Comparison of ENCODE assay signal across 8 cellular contexts in genomic region chr5:139647406-139648204, GRCh38. TPM values are rescaled to one million over a fixed set of nuclear protein-coding genes. Genes with fewer than 3 reads are reported as not detected.
DNase-seq lines count a peak whose midpoint lies in the region; ATAC-seq and TF ChIP-seq lines count a peak whose summit lies in the region.

No MANE protein-coding gene starts in this region.

- H3F3A ChIP-seq in Loucy (ENCODE audit: low read depth): 0 out of 2 replicates have a peak, but pooled peaks cover 2% of the 10 kb centered on the region

- no peak for DNase-seq in AG10803 (ENCODE audit: low read depth)
- DNase-seq in coronary artery (ENCODE audit: low spot score): no peak
- peak in 1 of 10 donors; percentile 48 for DNase-seq in naive thymus-derived CD8-positive, alpha-beta T cell
- no peak for DNase-seq in T1000 (lab: John Stamatoyannopoulos, UW)
- no peak for DNase-seq in NCI-H187 treated with DMSO at 0.1 percent for 48 hours (lab: John Stamatoyannopoulos, UW)
- DNase-seq in NCI-H345 treated with DMSO at 0.1 percent for 48 hours (lab: John Stamatoyannopoulos, UW; ENCODE audit: unreplicated experiment): no peak
- DNase-seq in DMS79 treated with DMSO at 0.1 percent for 48 hours (lab: John Stamatoyannopoulos, UW): no peak

- peaks cover 6% of the 10 kb centered on the region for H3K27me3 ChIP-seq in Loucy (ENCODE audit: insufficient read depth, low read length, poor library complexity, severe bottlenecking)

- POLR2A ChIA-PET in naive thymus-derived CD8-positive, alpha-beta T cell (lab: Charles Lee): interaction anchor here (0.6 to 7.8 kb wide), 7 partner anchors 10 to 458 kb away, joined by 3 to 116 read pairs (median 5); partner anchors contain the start of gene UBE2D2

- H3K27ac Mint-ChIP-seq in naive thymus-derived CD8-positive, alpha-beta T cell: peak overlapping the region in 1 of 10 donors; percentile 34

- H3K4me2 ChIP-seq in Loucy (ENCODE audit: low read depth, low read length, poor library complexity, severe bottlenecking): peak overlapping the region; percentile 98

- no peaks in the 10 kb centered on the region for H3K36me3 ChIP-seq in Loucy (ENCODE audit: insufficient read depth, low read length)

- peaks cover 57% of the 10 kb centered on the region for H3K4me1 ChIP-seq in Loucy (ENCODE audit: insufficient read depth, low read length, poor library complexity, severe bottlenecking)

- no peaks in the 10 kb centered on the region for H3K9me3 ChIP-seq in Loucy (ENCODE audit: insufficient read depth, low read depth, low read length)

- H3K4me3 ChIP-seq in AG10803 (ENCODE audit: low read length) (peak overlapping the region; percentile 53), Loucy (ENCODE audit: low read length, poor library complexity, severe bottlenecking) (peak overlapping the region; percentile 97), coronary artery (peak overlapping the region; percentile 97)

- peaks cover 72% of the 10 kb centered on the region for H3K79me2 ChIP-seq in Loucy (ENCODE audit: insufficient read depth, low read length)

- peaks cover 0 to 3% (median 0%) of the 10 kb centered on the region in 3 donors for H3K36me3 Mint-ChIP-seq in naive thymus-derived CD8-positive, alpha-beta T cell

- H3K4me3 Mint-ChIP-seq in naive thymus-derived CD8-positive, alpha-beta T cell: peak overlapping the region; percentile 67 to 91 (median 71)

- peaks cover 9 to 34% (median 19%) of the 10 kb centered on the region in 5 donors for H3K27me3 Mint-ChIP-seq in naive thymus-derived CD8-positive, alpha-beta T cell

- H3K9ac ChIP-seq in Loucy (ENCODE audit: low read depth, low read length, poor library complexity, severe bottlenecking): peak overlapping the region; percentile 93

- peak overlapping the region; percentile 5; the same call in 1 of the 2 replicates for H2AFZ ChIP-seq in Loucy (ENCODE audit: low read length)

- H3K27ac ChIP-seq in coronary artery: peak overlapping the region; percentile 81 to 94

- no peaks in the 10 kb centered on the region for H3K9me2 ChIP-seq in Loucy (replicated peaks; ENCODE audit: low read depth, low read length)

- peaks cover 36% of the 10 kb centered on the region for H4K20me1 ChIP-seq in Loucy (ENCODE audit: insufficient read depth, low read length, poor library complexity, severe bottlenecking)

- TF ChIP-seq CTCF in AG10803 (conservative IDR thresholded peaks at IDR 0.05; ENCODE audit: low read length): no peak
- TF ChIP-seq CTCF in Loucy (conservative IDR thresholded peaks at IDR 0.05; ENCODE audit: low read length): no peak
- no peak for TF ChIP-seq CTCF in coronary artery (IDR thresholded peaks at IDR 0.05)

- H3K4me1 Mint-ChIP-seq in naive thymus-derived CD8-positive, alpha-beta T cell: peaks cover 21 to 66% (median 58%) of the 10 kb centered on the region in 4 donors

- peak; percentile 3 to 4 for ATAC-seq in naive thymus-derived CD8-positive, alpha-beta T cell

- peaks cover 0 to 2% (median 0%) of the 10 kb centered on the region in 9 donors for H3K9me3 Mint-ChIP-seq in naive thymus-derived CD8-positive, alpha-beta T cell

RNA-seq across cellular contexts. Expression of gene CXXC5, which starts 0.5 kb away (rescaled TPM):
- total RNA-seq in naive thymus-derived CD8-positive, alpha-beta T cell: 1 to 10 TPM; 6.8 to 8.3 TPM
- polyA plus RNA-seq in naive thymus-derived CD8-positive, alpha-beta T cell: 10 to 100 TPM in 1 of 3 donors, 1 to 10 TPM in 2; 2.6 to 24.6 (median 3.7) TPM
